ENCODE assay signal across 1 cellular context in genomic region chr6:141580988-141581387, GRCh38.
TF ChIP-seq lines count a peak whose summit lies in the region.

No MANE protein-coding gene starts in this region.

TF ChIP-seq in IMR-90, 13 proteins besides CTCF, POLR2A, EP300 and RAD21 (continued from another document):
- TF ChIP-seq MXI1 (IDR thresholded peaks at IDR 0.05; ENCODE audit: borderline replicate concordance, low read depth, low read length) (no peak), FOS (IDR thresholded peaks at IDR 0.05; ENCODE audit: low read depth, low read length) (no peak), MAZ (IDR thresholded peaks at IDR 0.05; ENCODE audit: borderline replicate concordance, low read depth, low read length) (no peak), RFX5 (IDR thresholded peaks at IDR 0.05; ENCODE audit: low read depth, low read length) (no peak), ELK1 (IDR thresholded peaks at IDR 0.05; ENCODE audit: borderline replicate concordance, low read depth, low read length) (no peak), USF2 (IDR thresholded peaks at IDR 0.05; ENCODE audit: low read depth, low read length) (no peak), SMC3 (IDR thresholded peaks at IDR 0.05; ENCODE audit: low read depth, low read length) (no peak), BHLHE40 (IDR thresholded peaks at IDR 0.05; ENCODE audit: low read depth, low read length) (no peak), CEBPB (IDR thresholded peaks at IDR 0.05; ENCODE audit: low read depth, low read length) (no peak)
TF ChIP-seq in IMR-90: peak in this region for 0.
